17 cellular contexts compared by ENCODE assay signal in genomic region chr13:113453962-113454361, GRCh38. TPM values are rescaled to one million over a fixed set of nuclear protein-coding genes. Genes with fewer than 3 reads are reported as not detected.
DNase-seq lines count a peak whose midpoint lies in the region; ATAC-seq and TF ChIP-seq lines count a peak whose summit lies in the region.
"Had no signal": no experiment of that assay in that cellular context is flagged by ENCODE, and none has a peak within 500 bp of the region (broad histone marks: within the 10 kb centered on the region; RNA-seq: fewer than 3 reads in every experiment).

No MANE protein-coding gene starts in this region.

- peaks cover 47% of the 10 kb centered on the region for H3K4me1 Mint-ChIP-seq in brain
- H3K4me1 Mint-ChIP-seq in nephron progenitor cell = peaks cover 40% of the 10 kb centered on the region

- H3K27ac Mint-ChIP-seq in brain (peak overlapping the region; percentile 36 to 87 (median 79)), nephron progenitor cell (peak overlapping the region; percentile 98)

- no peaks in the 10 kb centered on the region for H3K9me3 Mint-ChIP-seq in brain
- no peaks in the 10 kb centered on the region for H3K9me3 Mint-ChIP-seq in nephron progenitor cell

- TF ChIP-seq CTCF in AG09309 (IDR thresholded peaks at IDR 0.05; ENCODE audit: control insufficient read depth, insufficient read depth, low read depth, low read length, missing control alignments) = no peak
- TF ChIP-seq CTCF in brain (conservative IDR thresholded peaks at IDR 0.05) = no peak
- no peak for TF ChIP-seq CTCF in nephron progenitor cell (IDR thresholded peaks at IDR 0.05)

- peaks cover 4% of the 10 kb centered on the region for H3K27me3 Mint-ChIP-seq in brain
- H3K27me3 Mint-ChIP-seq in nephron progenitor cell (ENCODE audit: low read depth, poor library complexity) = peaks cover 4% of the 10 kb centered on the region

- ATAC-seq in HG03378 (IDR thresholded peaks at IDR 0.05; ENCODE audit: unreplicated experiment) = no peak
- ATAC-seq: lower lobe of right lung had no signal

- H3K36me3 Mint-ChIP-seq in brain (peaks cover 35% of the 10 kb centered on the region), nephron progenitor cell (ENCODE audit: low read depth) (peaks cover 57% of the 10 kb centered on the region)

- DNase-seq in AG09309 (ENCODE audit: low read depth) = peak; percentile 48
- DNase-seq in GM04504 (ENCODE audit: low read depth) = peak; percentile 71
- no peak for DNase-seq in nephron progenitor cell
- DNase-seq in OCI-M2 (lab: John Stamatoyannopoulos, UW; ENCODE audit: unreplicated experiment) = no peak
- no peak for DNase-seq in NCI-H1105 (lab: John Stamatoyannopoulos, UW)
- no peak for DNase-seq in SKM-1 (lab: John Stamatoyannopoulos, UW; ENCODE audit: unreplicated experiment)
- DNase-seq: activated CD4-positive, alpha-beta T cell treated with anti-CD3 and anti-CD28 coated beads, Interleukin-2, amount 50 U/mL, for 1 hour; activated T-cell treated with anti-CD3 and anti-CD28 coated beads, Interleukin-2, amount 50 U/mL, for 48 hours; cortex of kidney; erythroblast; lower lobe of right lung; MG63; NCI-H2081; stomach; T-helper 9 cell had no signal

- H3K4me3 Mint-ChIP-seq in brain = peak overlapping the region in 1 of 5 experiments; percentile 7
- peak overlapping the region; percentile 24 for H3K4me3 Mint-ChIP-seq in nephron progenitor cell

- H3K4me3 ChIP-seq in AG09309 (ENCODE audit: control insufficient read depth, low read depth, low read length) = no peak overlapping the region
- H3K4me3 ChIP-seq: lower lobe of right lung, MG63, stomach had no signal

RNA-seq across cellular contexts. Expression of gene ADPRHL1, which starts 0.7 kb away (rescaled TPM):
- polyA plus RNA-seq in brain (ENCODE audit: insufficient read depth, low read depth, low replicate concordance) = 133 TPM

RNA-seq across cellular contexts. Expression of gene DCUN1D2, which starts 36.5 kb away (rescaled TPM):
- 16.0 TPM for polyA plus RNA-seq in brain (ENCODE audit: insufficient read depth, low read depth, low replicate concordance)

Comparison
In these comparisons a context has a peak if more than half of its experiments do, and no peak if none do; other contexts are left out.
1. DNase-seq: peak in AG09309 (single experiment) and GM04504 (single experiment); none in nephron progenitor cell (single experiment), OCI-M2 (single experiment), NCI-H1105 (single experiment) and SKM-1 (single experiment).